ENCODE assay signal across 1 cellular context in genomic region chr17:83173997-83174858, GRCh38.
A peak's percentile ranks its signal among the peaks of the same experiment; 100 is the strongest.
TF ChIP-seq lines count a peak whose summit lies in the region.

No MANE protein-coding gene starts in this region.

TF ChIP-seq in HEK293, 187 proteins besides CTCF, POLR2A, EP300 and RAD21:
- TF ChIP-seq PRDM4 (tag by site-specific recombination; IDR thresholded peaks at IDR 0.05) (0 out of 2 replicates have a peak, but pooled peaks have one; percentile 22), ZNF211 (tag by site-specific recombination; IDR thresholded peaks at IDR 0.05; ENCODE audit: low read depth) (no peak), ZSCAN4 (tag by site-specific recombination; IDR thresholded peaks at IDR 0.05) (no peak), ZFP41 (tag by site-specific recombination; IDR thresholded peaks at IDR 0.05; ENCODE audit: borderline replicate concordance) (no peak), ZBTB44 (tag by site-specific recombination; IDR thresholded peaks at IDR 0.05) (peak; percentile 99), ZNF548 (tag by site-specific recombination; IDR thresholded peaks at IDR 0.05) (no peak), KLF17 (tag by site-specific recombination; IDR thresholded peaks at IDR 0.05) (peak; percentile 97), ZNF292 (tag by site-specific recombination; IDR thresholded peaks at IDR 0.05; ENCODE audit: borderline replicate concordance, low read depth) (no peak), SP3 (tag by site-specific recombination; IDR thresholded peaks at IDR 0.05) (no peak), ZBTB48 (tag by site-specific recombination; IDR thresholded peaks at IDR 0.05) (no peak), GLI4 (tag by site-specific recombination; IDR thresholded peaks at IDR 0.05) (no peak), KLF1 (tag by site-specific recombination; IDR thresholded peaks at IDR 0.05) (peak; percentile 71; the same call in 1 of the 2 replicates), WT1 (tag by site-specific recombination; IDR thresholded peaks at IDR 0.05) (peak; percentile 76), ZNF600 (tag by site-specific recombination; IDR thresholded peaks at IDR 0.05) (0 out of 2 replicates have a peak, but pooled peaks have one; percentile 9), ZNF391 (tag by site-specific recombination; IDR thresholded peaks at IDR 0.05; ENCODE audit: borderline replicate concordance, low read depth) (no peak)
